ENCODE assay signal across 35 cellular contexts in genomic region chr9:17777465-17777864, GRCh38.
"Had no signal": no experiment of that assay in that cellular context is flagged by ENCODE, and none has a peak within 500 bp of the region (broad histone marks: within the 10 kb centered on the region; RNA-seq: fewer than 3 reads in every experiment).

No MANE protein-coding gene starts in this region.

- ATAC-seq: activated naive CD4-positive, alpha-beta T cell treated with anti-CD3 and anti-CD28 coated beads, Interleukin-2, amount 50 U/mL, for 72 hours; activated naive CD8-positive, alpha-beta T cell treated with anti-CD3 and anti-CD28 coated beads, Interleukin-2, amount 50 U/mL, for 24 hours; activated T-cell treated with anti-CD3 and anti-CD28 coated beads, Interleukin-2, amount 50 U/mL, for 4 hours; activated T-cell treated with anti-CD3 and anti-CD28 coated beads, Interleukin-2, amount 50 U/mL, for 72 hours; activated T-helper 17 cell treated with anti-CD3 and anti-CD28 coated beads, Interleukin-2, amount 50 U/mL, for 72 hours; body of pancreas had no signal

- H3K4me1 ChIP-seq: adrenal gland, ascending aorta, body of pancreas, breast epithelium had no signal

- H3K27me3 ChIP-seq: adrenal gland, ascending aorta, body of pancreas, brain microvascular endothelial cell, breast epithelium, cardiac muscle cell had no signal

- H3K9me3 ChIP-seq: adrenal gland, ascending aorta, body of pancreas, breast epithelium had no signal

- H3K36me3 ChIP-seq: adrenal gland, ascending aorta, brain microvascular endothelial cell, breast epithelium, cardiac muscle cell had no signal

- DNase-seq: activated effector memory CD4-positive, alpha-beta T cell treated with anti-CD3 and anti-CD28 coated beads, Interleukin-2, amount 50 U/mL, for 16 hours; activated effector memory CD4-positive, alpha-beta T cell treated with Interleukin-2 at 50 U/mL for 16 hours; activated gamma-delta T cell; activated gamma-delta T cell treated with Interleukin-2 at 50 U/mL for 16 hours; activated naive CD4-positive, alpha-beta T cell; activated naive CD4-positive, alpha-beta T cell treated with anti-CD3 and anti-CD28 coated beads for 36 hours; activated naive CD4-positive, alpha-beta T cell treated with anti-CD3 and anti-CD28 coated beads, Interleukin-2, amount 10 ng/mL, durations not matched to agents 7 days and 5 days; activated naive CD4-positive, alpha-beta T cell treated with anti-CD3 and anti-CD28 coated beads, Interleukin-2, amount 50 U/mL, for 16 hours; activated naive CD4-positive, alpha-beta T cell treated with Interleukin-2 at 50 U/mL for 16 hours; activated naive CD8-positive, alpha-beta T cell treated with anti-CD3 and anti-CD28 coated beads for 36 hours; activated naive CD8-positive, alpha-beta T cell treated with anti-CD3 and anti-CD28 coated beads, Interleukin-2, amount 10 ng/mL, durations not matched to agents 7 days and 5 days; activated naive CD8-positive, alpha-beta T cell treated with anti-CD3 and anti-CD28 coated beads, Interleukin-2, amount 50 U/mL, for 24 hours; activated T-cell treated with anti-CD3 and anti-CD28 coated beads for 4 hours; activated T-cell treated with anti-CD3 and anti-CD28 coated beads, Interleukin-2, amount 50 U/mL, for 1 hour; activated T-cell treated with anti-CD3 and anti-CD28 coated beads, Interleukin-2, amount 50 U/mL, for 24 hours; activated T-cell treated with anti-CD3 and anti-CD28 coated beads, Interleukin-2, amount 50 U/mL, for 4 hours; activated T-cell treated with anti-CD3 and anti-CD28 coated beads, Interleukin-2, amount 50 U/mL, for 48 hours; activated T-cell treated with anti-CD3 and anti-CD28 coated beads, Interleukin-2, amount 50 U/mL, for 72 hours; amniotic stem cell; aorta; brain microvascular endothelial cell; central memory CD4-positive, alpha-beta T cell had no signal

- H3K4me3 Mint-ChIP-seq: activated naive CD4-positive, alpha-beta T cell treated with anti-CD3 and anti-CD28 coated beads for 36 hours; activated naive CD4-positive, alpha-beta T cell treated with anti-CD3 and anti-CD28 coated beads, Interleukin-2, amount 10 ng/mL, durations not matched to agents 7 days and 5 days; activated naive CD4-positive, alpha-beta T cell treated with anti-CD3 and anti-CD28 coated beads, Interleukin-2, amount 50 U/mL, for 24 hours; activated naive CD8-positive, alpha-beta T cell; activated naive CD8-positive, alpha-beta T cell treated with anti-CD3 and anti-CD28 coated beads for 36 hours; activated naive CD8-positive, alpha-beta T cell treated with anti-CD3 and anti-CD28 coated beads, Interleukin-2, amount 10 ng/mL, durations not matched to agents 7 days and 5 days; activated naive CD8-positive, alpha-beta T cell treated with anti-CD3 and anti-CD28 coated beads, Interleukin-2, amount 50 U/mL, for 24 hours; activated T-cell treated with anti-CD3 and anti-CD28 coated beads, Interleukin-2, amount 50 U/mL, for 24 hours; activated T-cell treated with anti-CD3 and anti-CD28 coated beads, Interleukin-2, amount 50 U/mL, for 4 hours; activated T-cell treated with anti-CD3 and anti-CD28 coated beads, Interleukin-2, amount 50 U/mL, for 72 hours; activated T-helper 1 cell treated with anti-CD3 and anti-CD28 coated beads, Interleukin-12 subunit alpha, Interleukin-12 subunit beta, Interleukin-2, Interleukin-4 antibody, amounts not matched to agents 30 ng/mL and 10 ng/mL and 1 ng/mL, durations not matched to agents 14 hours and 24 hours and 36 hours; activated T-helper 17 cell treated with anti-CD3 and anti-CD28 coated beads, Interleukin-2, amount 50 U/mL, for 72 hours; brain; central memory CD8-positive, alpha-beta T cell had no signal

- H3K4me1 Mint-ChIP-seq: activated naive CD4-positive, alpha-beta T cell treated with anti-CD3 and anti-CD28 coated beads, Interleukin-2, amount 10 ng/mL, durations not matched to agents 7 days and 5 days; activated naive CD4-positive, alpha-beta T cell treated with anti-CD3 and anti-CD28 coated beads, Interleukin-2, amount 50 U/mL, for 24 hours; activated naive CD8-positive, alpha-beta T cell treated with anti-CD3 and anti-CD28 coated beads for 36 hours; activated naive CD8-positive, alpha-beta T cell treated with anti-CD3 and anti-CD28 coated beads, Interleukin-2, amount 10 ng/mL, durations not matched to agents 7 days and 5 days; activated naive CD8-positive, alpha-beta T cell treated with anti-CD3 and anti-CD28 coated beads, Interleukin-2, amount 50 U/mL, for 24 hours; activated T-helper 17 cell treated with anti-CD3 and anti-CD28 coated beads, Interleukin-2, amount 50 U/mL, for 72 hours; brain; central memory CD8-positive, alpha-beta T cell had no signal

- H3K27ac Mint-ChIP-seq: activated naive CD4-positive, alpha-beta T cell treated with anti-CD3 and anti-CD28 coated beads for 36 hours; activated naive CD4-positive, alpha-beta T cell treated with anti-CD3 and anti-CD28 coated beads, Interleukin-2, amount 10 ng/mL, durations not matched to agents 7 days and 5 days; activated naive CD4-positive, alpha-beta T cell treated with anti-CD3 and anti-CD28 coated beads, Interleukin-2, amount 50 U/mL, for 24 hours; activated naive CD4-positive, alpha-beta T cell treated with anti-CD3 and anti-CD28 coated beads, Interleukin-2, amount 50 U/mL, for 72 hours; activated naive CD8-positive, alpha-beta T cell; activated naive CD8-positive, alpha-beta T cell treated with anti-CD3 and anti-CD28 coated beads for 36 hours; activated naive CD8-positive, alpha-beta T cell treated with anti-CD3 and anti-CD28 coated beads, Interleukin-2, amount 10 ng/mL, durations not matched to agents 7 days and 5 days; activated naive CD8-positive, alpha-beta T cell treated with anti-CD3 and anti-CD28 coated beads, Interleukin-2, amount 50 U/mL, for 24 hours; activated T-cell treated with anti-CD3 and anti-CD28 coated beads, Interleukin-2, amount 50 U/mL, for 24 hours; activated T-cell treated with anti-CD3 and anti-CD28 coated beads, Interleukin-2, amount 50 U/mL, for 72 hours; activated T-helper 1 cell treated with anti-CD3 and anti-CD28 coated beads, Interleukin-12 subunit alpha, Interleukin-12 subunit beta, Interleukin-2, Interleukin-4 antibody, amounts not matched to agents 30 ng/mL and 10 ng/mL and 1 ng/mL, durations not matched to agents 14 hours and 24 hours and 36 hours; activated T-helper 17 cell treated with anti-CD3 and anti-CD28 coated beads, Interleukin-2, amount 50 U/mL, for 72 hours; activated T-helper 2 cell treated with anti-CD3 and anti-CD28 coated beads, Interferon-gamma antibody, Interleukin-2, Interleukin-4, amounts not matched to agents 10 μg/mL and 5 μg/mL and 100 μg/mL, durations not matched to agents 14 hours and 24 hours and 36 hours had no signal

- H3K36me3 Mint-ChIP-seq: activated naive CD4-positive, alpha-beta T cell treated with anti-CD3 and anti-CD28 coated beads, Interleukin-2, amount 10 ng/mL, durations not matched to agents 7 days and 5 days; activated naive CD4-positive, alpha-beta T cell treated with anti-CD3 and anti-CD28 coated beads, Interleukin-2, amount 50 U/mL, for 24 hours; activated naive CD8-positive, alpha-beta T cell; activated naive CD8-positive, alpha-beta T cell treated with anti-CD3 and anti-CD28 coated beads for 36 hours; activated naive CD8-positive, alpha-beta T cell treated with anti-CD3 and anti-CD28 coated beads, Interleukin-2, amount 10 ng/mL, durations not matched to agents 7 days and 5 days; brain had no signal

- H3K27me3 Mint-ChIP-seq: activated naive CD4-positive, alpha-beta T cell treated with anti-CD3 and anti-CD28 coated beads, Interleukin-2, amount 10 ng/mL, durations not matched to agents 7 days and 5 days; activated naive CD4-positive, alpha-beta T cell treated with anti-CD3 and anti-CD28 coated beads, Interleukin-2, amount 50 U/mL, for 24 hours; activated naive CD8-positive, alpha-beta T cell; activated naive CD8-positive, alpha-beta T cell treated with anti-CD3 and anti-CD28 coated beads for 36 hours; activated naive CD8-positive, alpha-beta T cell treated with anti-CD3 and anti-CD28 coated beads, Interleukin-2, amount 10 ng/mL, durations not matched to agents 7 days and 5 days; activated naive CD8-positive, alpha-beta T cell treated with anti-CD3 and anti-CD28 coated beads, Interleukin-2, amount 50 U/mL, for 24 hours; activated T-cell treated with anti-CD3 and anti-CD28 coated beads, Interleukin-2, amount 50 U/mL, for 24 hours; activated T-helper 17 cell treated with anti-CD3 and anti-CD28 coated beads, Interleukin-2, amount 50 U/mL, for 72 hours; central memory CD8-positive, alpha-beta T cell had no signal

- H3K27ac ChIP-seq: adrenal gland, ascending aorta, body of pancreas, brain microvascular endothelial cell, breast epithelium, cardiac muscle cell had no signal

- H3K9me3 Mint-ChIP-seq: activated naive CD4-positive, alpha-beta T cell treated with anti-CD3 and anti-CD28 coated beads for 36 hours; activated T-helper 1 cell treated with anti-CD3 and anti-CD28 coated beads, Interleukin-12 subunit alpha, Interleukin-12 subunit beta, Interleukin-2, Interleukin-4 antibody, amounts not matched to agents 30 ng/mL and 10 ng/mL and 1 ng/mL, durations not matched to agents 14 hours and 24 hours and 36 hours; activated T-helper 2 cell treated with anti-CD3 and anti-CD28 coated beads, Interferon-gamma antibody, Interleukin-2, Interleukin-4, amounts not matched to agents 10 μg/mL and 5 μg/mL and 100 μg/mL, durations not matched to agents 14 hours and 24 hours and 36 hours had no signal

- H3K4me3 ChIP-seq: adrenal gland, ascending aorta, body of pancreas, breast epithelium, cardiac muscle cell had no signal
